In genomic region chr6:30802731-30803130, GRCh38 we compare ENCODE assay signal across 12 cellular contexts.
"Had no signal": no experiment of that assay in that cellular context is flagged by ENCODE, and none has a peak within 500 bp of the region (broad histone marks: within the 10 kb centered on the region; RNA-seq: fewer than 3 reads in every experiment).

No MANE protein-coding gene starts in this region.

- H3K4me3 ChIP-seq: breast epithelium, pancreas, stomach, thoracic aorta had no signal

- H3K9me3 Mint-ChIP-seq: activated CD4-positive, alpha-beta memory T cell treated with anti-CD3 and anti-CD28 coated beads, Interleukin-2, amount 10 ng/mL, durations not matched to agents 7 days and 5 days; activated naive CD4-positive, alpha-beta T cell treated with anti-CD3 and anti-CD28 coated beads, Interleukin-2, amount 50 U/mL, for 24 hours; neural crest cell had no signal

- H3K27ac ChIP-seq: breast epithelium, foreskin keratinocyte, pancreas, stomach, thoracic aorta had no signal

- H3K4me3 Mint-ChIP-seq: activated CD4-positive, alpha-beta memory T cell treated with anti-CD3 and anti-CD28 coated beads, Interleukin-2, amount 10 ng/mL, durations not matched to agents 7 days and 5 days; activated naive CD4-positive, alpha-beta T cell treated with anti-CD3 and anti-CD28 coated beads, Interleukin-2, amount 50 U/mL, for 24 hours; neural crest cell had no signal

- H3K36me3 ChIP-seq: breast epithelium, pancreas, stomach, thoracic aorta had no signal

- DNase-seq: activated CD4-positive, alpha-beta memory T cell treated with anti-CD3 and anti-CD28 coated beads, Interleukin-2, amount 10 ng/mL, durations not matched to agents 7 days and 5 days; anterior cingulate cortex; foreskin keratinocyte; head of caudate nucleus; pancreas; stimulated activated CD4-positive, alpha-beta T cell treated with anti-CD3 and anti-CD28 coated beads, Interleukin-4, amount 100 ng/mL, for 1 hour; stimulated activated CD8-positive, alpha-beta memory T cell treated with anti-CD3 and anti-CD28 coated beads, Interleukin-4, amount 100 ng/mL, for 48 hours; stomach had no signal

- H3K27ac Mint-ChIP-seq: activated CD4-positive, alpha-beta memory T cell treated with anti-CD3 and anti-CD28 coated beads, Interleukin-2, amount 10 ng/mL, durations not matched to agents 7 days and 5 days; activated naive CD4-positive, alpha-beta T cell treated with anti-CD3 and anti-CD28 coated beads, Interleukin-2, amount 50 U/mL, for 24 hours had no signal

- H3K4me1 ChIP-seq: breast epithelium, pancreas had no signal

- ATAC-seq: foreskin keratinocyte, pancreas had no signal

- H3K27me3 ChIP-seq: breast epithelium, foreskin keratinocyte, pancreas, stomach had no signal

- H3K27me3 Mint-ChIP-seq: activated naive CD4-positive, alpha-beta T cell treated with anti-CD3 and anti-CD28 coated beads, Interleukin-2, amount 50 U/mL, for 24 hours had no signal

- H3K9me3 ChIP-seq: breast epithelium, pancreas, stomach, thoracic aorta had no signal
